ENCODE assay signal across 7 cellular contexts in the genomic region with DNA sequence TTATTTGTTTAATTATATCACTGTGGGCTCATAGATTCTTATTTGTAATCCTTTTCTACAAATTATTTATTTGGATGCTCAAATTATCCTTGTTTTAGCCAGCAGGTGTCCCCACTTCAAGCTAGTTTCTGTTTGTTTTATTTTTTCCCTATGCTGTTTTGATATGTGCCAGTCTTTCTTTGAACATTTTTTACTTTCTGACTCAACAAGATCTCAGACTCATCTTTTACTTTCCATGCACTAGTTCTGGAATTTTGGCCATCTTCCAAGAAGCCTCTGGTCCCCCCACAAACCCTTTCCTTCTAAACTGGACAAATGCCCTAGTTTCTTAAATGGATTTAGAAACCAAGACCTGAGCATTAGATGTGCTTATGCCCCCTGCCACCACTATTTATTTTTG. TPM values are rescaled to one million over a fixed set of nuclear protein-coding genes. Genes with fewer than 3 reads are reported as not detected.
DNase-seq lines count a peak whose midpoint lies in the region; ATAC-seq and TF ChIP-seq lines count a peak whose summit lies in the region.

No MANE protein-coding gene starts in this region.

- ATAC-seq in GM18502 (IDR thresholded peaks at IDR 0.05; ENCODE audit: poor library complexity, unreplicated experiment): no peak
- no peak for ATAC-seq in HG03280 (IDR thresholded peaks at IDR 0.05; ENCODE audit: unreplicated experiment)

- in situ Hi-C loops in G401 (cut with HindIII; ENCODE audit: low sequenced_read_pairs): no loop called here

- H4K20me1 ChIP-seq in MM.1S (ENCODE audit: insufficient read depth, low read length): no peaks in the 10 kb centered on the region

- no peak overlapping the region for H3K4me3 ChIP-seq in MM.1S (ENCODE audit: low read length)
- H3K4me3 ChIP-seq in choroid plexus epithelial cell (ENCODE audit: low read depth, low read length): no peak overlapping the region

- no peak overlapping the region for H3K27ac ChIP-seq in MM.1S (ENCODE audit: low read length)

- H3F3A ChIP-seq in MM.1S (ENCODE audit: insufficient read depth, low read length): no peaks in the 10 kb centered on the region

- no peaks in the 10 kb centered on the region for H3K79me2 ChIP-seq in MM.1S (ENCODE audit: low read length)

- H2AFZ ChIP-seq in MM.1S (ENCODE audit: low read length): no peak overlapping the region

- H3K4me1 ChIP-seq in MM.1S (ENCODE audit: low read length): no peaks in the 10 kb centered on the region

- no peaks in the 10 kb centered on the region for H3K9me2 ChIP-seq in MM.1S (replicated peaks; ENCODE audit: insufficient read depth, low read length)

- peak; percentile 7 for DNase-seq in G401 (ENCODE audit: low spot score)
- DNase-seq in MM.1S: peak; percentile 17
- DNase-seq in choroid plexus epithelial cell (ENCODE audit: low read depth): peak; percentile 58
- DNase-seq in pons (ENCODE audit: low spot score): peak; percentile 22
- no peak for DNase-seq in GOT3 (lab: John Stamatoyannopoulos, UW)

- no peak overlapping the region for H3K4me2 ChIP-seq in MM.1S (ENCODE audit: low read depth, low read length)

- no peaks in the 10 kb centered on the region for H3K27me3 ChIP-seq in MM.1S (replicated peaks; ENCODE audit: insufficient read depth, low read length)

- H3K9me3 ChIP-seq in MM.1S (replicated peaks; ENCODE audit: insufficient read depth, low read length): no peaks in the 10 kb centered on the region

- peak; percentile 64 for TF ChIP-seq CTCF in MM.1S (IDR thresholded peaks at IDR 0.05; ENCODE audit: low read length)
- TF ChIP-seq CTCF in choroid plexus epithelial cell (conservative IDR thresholded peaks at IDR 0.05; ENCODE audit: low read depth, low read length): peak; percentile 49

- H3K9ac ChIP-seq in MM.1S (ENCODE audit: low read length): no peak overlapping the region

- no peaks in the 10 kb centered on the region for H3K36me3 ChIP-seq in MM.1S (replicated peaks; ENCODE audit: insufficient read depth, low read length)

RNA-seq across cellular contexts. Expression of gene MRPS16, which starts 11.5 kb away (rescaled TPM):
- total RNA-seq in G401 (2014; rRNA removed; shearing (Covaris generic)): 73.5 and 94.1 TPM in 2 replicates

RNA-seq across cellular contexts. Expression of gene DNAJC9, which starts 16.9 kb away (rescaled TPM):
- total RNA-seq in G401 (2014; rRNA removed; shearing (Covaris generic)): 43.4 and 53.3 TPM in 2 replicates
